In the genomic region with DNA sequence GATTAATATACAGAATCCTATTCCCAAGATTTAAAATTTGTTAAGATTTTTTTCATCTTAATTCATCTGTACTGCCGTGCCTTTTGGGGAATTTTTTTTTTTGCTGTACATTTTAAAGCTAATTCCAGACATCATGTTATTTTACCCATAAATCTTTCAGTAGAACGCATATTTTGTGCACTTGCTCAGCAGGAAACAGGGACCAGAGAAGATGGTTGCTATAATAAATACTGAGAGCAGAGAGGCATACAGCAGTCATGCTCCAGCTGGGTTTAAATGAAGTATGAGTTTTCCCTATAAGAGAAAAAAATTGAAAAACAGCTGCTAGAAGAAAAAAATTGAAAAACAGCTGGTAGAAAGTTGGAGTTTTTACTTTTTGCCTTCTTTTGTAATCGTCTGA, we compare ENCODE assay signal across 26 cellular contexts.
"Had no signal": no experiment of that assay in that cellular context is flagged by ENCODE, and none has a peak within 500 bp of the region (broad histone marks: within the 10 kb centered on the region; RNA-seq: fewer than 3 reads in every experiment).

No MANE protein-coding gene starts in this region.

- H3K27me3 ChIP-seq: ascending aorta had no signal

- H3K4me1 ChIP-seq: ascending aorta had no signal

- H3K4me1 Mint-ChIP-seq: activated B cell treated with CpG ODN at 0.5 μM for 24 hours; activated CD4-positive, alpha-beta T cell treated with anti-CD3 and anti-CD28 coated beads, Interleukin-2, amount 10 ng/mL, durations not matched to agents 24 days and 14 days; activated CD8-positive, alpha-beta memory T cell treated with anti-CD3 and anti-CD28 coated beads, Interleukin-2, amount 10 ng/mL, durations not matched to agents 7 days and 5 days; activated naive CD8-positive, alpha-beta T cell treated with anti-CD3 and anti-CD28 coated beads, Interleukin-2, amount 50 U/mL, for 24 hours; central memory CD8-positive, alpha-beta T cell had no signal

- H3K9me3 ChIP-seq: ascending aorta had no signal

- H3K27ac Mint-ChIP-seq: activated B cell treated with CpG ODN at 0.5 μM for 24 hours; activated CD4-positive, alpha-beta T cell treated with anti-CD3 and anti-CD28 coated beads, Interleukin-2, amount 10 ng/mL, durations not matched to agents 24 days and 14 days; activated CD8-positive, alpha-beta memory T cell treated with anti-CD3 and anti-CD28 coated beads, Interleukin-2, amount 10 ng/mL, durations not matched to agents 7 days and 5 days; activated naive CD4-positive, alpha-beta T cell treated with anti-CD3 and anti-CD28 coated beads, Interleukin-2, amount 50 U/mL, for 72 hours; activated naive CD8-positive, alpha-beta T cell treated with anti-CD3 and anti-CD28 coated beads, Interleukin-2, amount 50 U/mL, for 24 hours; activated T-cell treated with anti-CD3 and anti-CD28 coated beads, Interleukin-2, amount 50 U/mL, for 24 hours; activated T-helper 1 cell treated with anti-CD3 and anti-CD28 coated beads, Interleukin-12 subunit alpha, Interleukin-12 subunit beta, Interleukin-2, Interleukin-4 antibody, amounts not matched to agents 30 ng/mL and 10 ng/mL and 1 ng/mL, durations not matched to agents 14 hours and 24 hours and 36 hours; brain had no signal

- DNase-seq: activated B cell treated with CpG ODN at 0.5 μM for 24 hours; activated CD4-positive, alpha-beta T cell treated with anti-CD3 and anti-CD28 coated beads for 1 hour; activated CD4-positive, alpha-beta T cell treated with anti-CD3 and anti-CD28 coated beads, Interleukin-2, amount 10 ng/mL, durations not matched to agents 24 days and 14 days; activated CD4-positive, alpha-beta T cell treated with anti-CD3 and anti-CD28 coated beads, Interleukin-2, amount 50 U/mL, for 48 hours; activated CD8-positive, alpha-beta memory T cell treated with anti-CD3 and anti-CD28 coated beads, Interleukin-2, amount 10 ng/mL, durations not matched to agents 7 days and 5 days; activated effector memory CD4-positive, alpha-beta T cell treated with Interleukin-2 at 50 U/mL for 16 hours; activated naive CD4-positive, alpha-beta T cell; activated naive CD8-positive, alpha-beta T cell treated with anti-CD3 and anti-CD28 coated beads, Interleukin-2, amount 50 U/mL, for 24 hours; activated T-cell treated with anti-CD3 and anti-CD28 coated beads, Interleukin-2, amount 50 U/mL, for 24 hours; amniotic stem cell; NCI-H1048; NCI-H146; NCI-H187 treated with DMSO at 0.1 percent for 48 hours; NCI-H2171; NCI-H2227 treated with DMSO at 0.1 percent for 48 hours; NCI-H446 treated with DMSO at 0.1 percent for 48 hours; NCI-H524 treated with DMSO at 0.1 percent for 48 hours; NCI-H774; SIG-M5; T-helper 2 cell; T1000 had no signal

- H3K4me3 Mint-ChIP-seq: activated B cell treated with CpG ODN at 0.5 μM for 24 hours; activated CD4-positive, alpha-beta T cell treated with anti-CD3 and anti-CD28 coated beads, Interleukin-2, amount 10 ng/mL, durations not matched to agents 24 days and 14 days; activated CD8-positive, alpha-beta memory T cell treated with anti-CD3 and anti-CD28 coated beads, Interleukin-2, amount 10 ng/mL, durations not matched to agents 7 days and 5 days; activated naive CD8-positive, alpha-beta T cell treated with anti-CD3 and anti-CD28 coated beads, Interleukin-2, amount 50 U/mL, for 24 hours; activated T-cell treated with anti-CD3 and anti-CD28 coated beads, Interleukin-2, amount 50 U/mL, for 24 hours; activated T-helper 1 cell treated with anti-CD3 and anti-CD28 coated beads, Interleukin-12 subunit alpha, Interleukin-12 subunit beta, Interleukin-2, Interleukin-4 antibody, amounts not matched to agents 30 ng/mL and 10 ng/mL and 1 ng/mL, durations not matched to agents 14 hours and 24 hours and 36 hours; brain; central memory CD8-positive, alpha-beta T cell had no signal

- H3K27me3 Mint-ChIP-seq: activated B cell treated with CpG ODN at 0.5 μM for 24 hours; activated CD4-positive, alpha-beta T cell treated with anti-CD3 and anti-CD28 coated beads, Interleukin-2, amount 10 ng/mL, durations not matched to agents 24 days and 14 days; brain; central memory CD8-positive, alpha-beta T cell had no signal

- H3K4me3 ChIP-seq: ascending aorta had no signal

- H3K36me3 ChIP-seq: ascending aorta had no signal

- H3K36me3 Mint-ChIP-seq: activated CD8-positive, alpha-beta memory T cell treated with anti-CD3 and anti-CD28 coated beads, Interleukin-2, amount 10 ng/mL, durations not matched to agents 7 days and 5 days; activated naive CD4-positive, alpha-beta T cell treated with anti-CD3 and anti-CD28 coated beads, Interleukin-2, amount 50 U/mL, for 72 hours; brain had no signal

- H3K9me3 Mint-ChIP-seq: activated B cell treated with CpG ODN at 0.5 μM for 24 hours; activated CD4-positive, alpha-beta T cell treated with anti-CD3 and anti-CD28 coated beads, Interleukin-2, amount 10 ng/mL, durations not matched to agents 24 days and 14 days; activated naive CD4-positive, alpha-beta T cell treated with anti-CD3 and anti-CD28 coated beads, Interleukin-2, amount 50 U/mL, for 72 hours; activated naive CD8-positive, alpha-beta T cell treated with anti-CD3 and anti-CD28 coated beads, Interleukin-2, amount 50 U/mL, for 24 hours; activated T-cell treated with anti-CD3 and anti-CD28 coated beads, Interleukin-2, amount 50 U/mL, for 24 hours; activated T-helper 1 cell treated with anti-CD3 and anti-CD28 coated beads, Interleukin-12 subunit alpha, Interleukin-12 subunit beta, Interleukin-2, Interleukin-4 antibody, amounts not matched to agents 30 ng/mL and 10 ng/mL and 1 ng/mL, durations not matched to agents 14 hours and 24 hours and 36 hours; brain; central memory CD8-positive, alpha-beta T cell had no signal
